24 cellular contexts compared by ENCODE assay signal in the genomic region with DNA sequence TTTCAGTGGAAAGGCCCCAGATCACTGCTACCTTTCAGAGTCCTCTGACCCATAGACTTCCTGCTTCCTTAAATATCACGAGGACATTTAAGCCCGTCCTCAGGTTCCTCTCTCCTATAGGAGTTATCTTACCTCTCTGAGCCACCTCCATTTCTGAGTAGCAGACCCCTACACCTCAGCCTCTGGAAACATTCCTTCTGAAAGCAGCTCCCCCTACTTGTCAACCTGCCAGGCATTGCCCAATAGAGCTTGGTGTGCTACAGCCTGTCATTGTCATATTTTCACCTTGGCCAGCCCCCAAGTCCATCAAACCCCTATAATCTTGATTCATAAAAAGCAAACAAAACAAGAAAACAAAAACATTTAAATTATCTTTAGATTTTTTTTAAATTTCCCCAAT.
"Had no signal": no experiment of that assay in that cellular context is flagged by ENCODE, and none has a peak within 500 bp of the region (broad histone marks: within the 10 kb centered on the region; RNA-seq: fewer than 3 reads in every experiment).

No MANE protein-coding gene starts in this region.

- H3K9me3 ChIP-seq: breast epithelium, left lung, lower lobe of right lung, sigmoid colon, thoracic aorta, uterus had no signal

- H3K4me1 ChIP-seq: breast epithelium, left lung, lower lobe of right lung, sigmoid colon, uterus had no signal

- H3K27ac ChIP-seq: breast epithelium, left lung, lower lobe of right lung, sigmoid colon, thoracic aorta had no signal

- H3K36me3 ChIP-seq: breast epithelium, left lung, lower lobe of right lung, sigmoid colon, thoracic aorta, uterus had no signal

- ATAC-seq: activated CD8-positive, alpha-beta T cell treated with anti-CD3 and anti-CD28 coated beads for 36 hours; activated naive CD8-positive, alpha-beta T cell treated with anti-CD3 and anti-CD28 coated beads, Interleukin-2, amount 50 U/mL, for 24 hours; activated T-cell treated with anti-CD3 and anti-CD28 coated beads, Interleukin-2, amount 50 U/mL, for 4 hours; esophagus mucosa; left lung; lower lobe of right lung; natural killer cell; stimulated activated effector memory CD8-positive, alpha-beta T cell treated with anti-CD3 and anti-CD28 coated beads, Interleukin-12 subunit alpha, Interleukin-12 subunit beta, amount 100 ng/mL, for 72 hours had no signal

- H3K27me3 ChIP-seq: breast epithelium, left lung, sigmoid colon, uterus had no signal

- H3K4me3 ChIP-seq: breast epithelium, left lung, lower lobe of right lung, sigmoid colon, thoracic aorta, uterus had no signal

- DNase-seq: activated B cell treated with CpG ODN at 0.5 μM for 24 hours; activated CD4-positive, alpha-beta T cell treated with anti-CD3 and anti-CD28 coated beads, Interleukin-2, amount 50 U/mL, for 1 hour; activated CD8-positive, alpha-beta T cell treated with anti-CD3 and anti-CD28 coated beads for 36 hours; activated naive CD8-positive, alpha-beta T cell treated with anti-CD3 and anti-CD28 coated beads, Interleukin-2, amount 50 U/mL, for 24 hours; activated T-cell treated with anti-CD3 and anti-CD28 coated beads, Interleukin-2, amount 50 U/mL, for 4 hours; amygdala; central memory CD4-positive, alpha-beta T cell; head of caudate nucleus; hippocampal formation; kidney glomerular epithelial cell; left lung; lower lobe of right lung; mesenchymal stem cell; natural killer cell; posterior cingulate gyrus; sigmoid colon; small intestine; stimulated activated CD4-positive, alpha-beta T cell treated with anti-CD3 and anti-CD28 coated beads, Interleukin-4, amount 100 ng/mL, for 24 hours; T-helper 2 cell had no signal
